Comparison of ENCODE assay signal across 20 cellular contexts in genomic region chr14:73249108-73249507, GRCh38.
"Had no signal": no experiment of that assay in that cellular context is flagged by ENCODE, and none has a peak within 500 bp of the region (broad histone marks: within the 10 kb centered on the region; RNA-seq: fewer than 3 reads in every experiment).

No MANE protein-coding gene starts in this region.

- DNase-seq: activated CD4-positive, alpha-beta T cell treated with anti-CD3 and anti-CD28 coated beads for 48 hours; activated CD4-positive, CD25-positive, alpha-beta regulatory T cell; activated naive CD4-positive, alpha-beta T cell treated with anti-CD3 and anti-CD28 coated beads for 36 hours; activated T-cell treated with anti-CD3 and anti-CD28 coated beads, Interleukin-2, amount 50 U/mL, for 24 hours; body of pancreas; caudate nucleus; effector memory CD8-positive, alpha-beta T cell; glutamatergic neuron; hippocampal formation; left colon; lower lobe of right lung; occipital lobe; stimulated activated CD4-positive, alpha-beta T cell treated with anti-CD3 and anti-CD28 coated beads, Interleukin-12 subunit alpha, Interleukin-12 subunit beta, amount 100 ng/mL, for 4 hours; stimulated activated CD4-positive, alpha-beta T cell treated with anti-CD3 and anti-CD28 coated beads, Interleukin-2, amount 100 ng/mL, for 24 hours; transverse colon had no signal

- ATAC-seq: activated CD8-positive, alpha-beta T cell treated with anti-CD3 and anti-CD28 coated beads, Interleukin-2, amount 10 ng/mL, durations not matched to agents 7 days and 5 days; body of pancreas; effector memory CD8-positive, alpha-beta T cell; left colon; lower lobe of right lung had no signal

- H3K27ac ChIP-seq: body of pancreas, lower lobe of right lung, suprapubic skin, transverse colon, vagina had no signal

- H3K4me3 Mint-ChIP-seq: activated CD8-positive, alpha-beta T cell treated with anti-CD3 and anti-CD28 coated beads, Interleukin-2, amount 10 ng/mL, durations not matched to agents 7 days and 5 days; activated naive CD4-positive, alpha-beta T cell treated with anti-CD3 and anti-CD28 coated beads for 36 hours; activated T-cell treated with anti-CD3 and anti-CD28 coated beads, Interleukin-2, amount 50 U/mL, for 24 hours; effector memory CD8-positive, alpha-beta T cell; stimulated activated naive CD8-positive, alpha-beta T cell treated with anti-CD3 and anti-CD28 coated beads, Interleukin-15, Interleukin-2, amounts not matched to agents 100 ng/mL and 50 ng/mL, for 24 hours had no signal

- FAIRE-seq: islet of Langerhans had no signal

- H3K4me1 ChIP-seq: vagina had no signal

- H3K27ac Mint-ChIP-seq: activated CD8-positive, alpha-beta T cell treated with anti-CD3 and anti-CD28 coated beads, Interleukin-2, amount 10 ng/mL, durations not matched to agents 7 days and 5 days; activated naive CD4-positive, alpha-beta T cell treated with anti-CD3 and anti-CD28 coated beads for 36 hours; activated T-cell treated with anti-CD3 and anti-CD28 coated beads, Interleukin-2, amount 50 U/mL, for 24 hours; effector memory CD8-positive, alpha-beta T cell; stimulated activated naive CD8-positive, alpha-beta T cell treated with anti-CD3 and anti-CD28 coated beads, Interleukin-15, Interleukin-2, amounts not matched to agents 100 ng/mL and 50 ng/mL, for 24 hours had no signal

- H3K4me3 ChIP-seq: body of pancreas, lower lobe of right lung, suprapubic skin, transverse colon, vagina had no signal

- H3K27me3 ChIP-seq: body of pancreas, suprapubic skin, transverse colon, vagina had no signal

- H3K9me3 Mint-ChIP-seq: activated naive CD4-positive, alpha-beta T cell treated with anti-CD3 and anti-CD28 coated beads for 36 hours; activated T-cell treated with anti-CD3 and anti-CD28 coated beads, Interleukin-2, amount 50 U/mL, for 24 hours; effector memory CD8-positive, alpha-beta T cell; stimulated activated naive CD8-positive, alpha-beta T cell treated with anti-CD3 and anti-CD28 coated beads, Interleukin-15, Interleukin-2, amounts not matched to agents 100 ng/mL and 50 ng/mL, for 24 hours had no signal

- H3K36me3 ChIP-seq: lower lobe of right lung, transverse colon, vagina had no signal

- H3K9me3 ChIP-seq: body of pancreas, lower lobe of right lung, suprapubic skin, transverse colon, vagina had no signal
